26 cellular contexts compared by ENCODE assay signal in genomic region chr15:97940993-97941392, GRCh38. TPM values are rescaled to one million over a fixed set of nuclear protein-coding genes. Genes with fewer than 3 reads are reported as not detected.
DNase-seq lines count a peak whose midpoint lies in the region; ATAC-seq, FAIRE-seq and TF ChIP-seq lines count a peak whose summit lies in the region.
"Had no signal": no experiment of that assay in that cellular context is flagged by ENCODE, and none has a peak within 500 bp of the region (broad histone marks: within the 10 kb centered on the region; RNA-seq: fewer than 3 reads in every experiment).

No MANE protein-coding gene starts in this region.

- ATAC-seq in IMR-90 (ENCODE audit: low read depth) (no peak), pancreas (peak; percentile 78 to 83 (median 82)), upper lobe of right lung (no peak), GM18858 (IDR thresholded peaks at IDR 0.05; ENCODE audit: unreplicated experiment) (no peak)
- ATAC-seq: GM12878 had no signal

- no peaks in the 10 kb centered on the region for H3K9me1 ChIP-seq in IMR-90 (ENCODE audit: insufficient read depth, low read length)

- POLR2A ChIA-PET in HEK293 (lab: Yijun Ruan, JAX) (no interaction called here), IMR-90 (lab: Charles Lee; ENCODE audit: unreplicated experiment) (interaction anchor here (0.5 kb wide), 1 partner anchor 286 kb away, joined by 4 read pairs; no protein-coding TSS in a partner anchor)

- no peak overlapping the region for H3K4me2 ChIP-seq in IMR-90 (ENCODE audit: low read depth, low read length)
- H3K4me2 ChIP-seq: BLaER1 had no signal

- no peak overlapping the region for H3K4ac ChIP-seq in IMR-90 (ENCODE audit: low read depth, low read length)

- no peak overlapping the region for H2BK120ac ChIP-seq in IMR-90 (ENCODE audit: low read depth, low read length)

- H2AK5ac ChIP-seq in IMR-90 (ENCODE audit: low read depth, low read length), result no peak overlapping the region

- H3K4me1 ChIP-seq in HEK293 (ENCODE audit: control insufficient read depth, insufficient read depth, low read length), result no peaks in the 10 kb centered on the region
- H3K4me1 ChIP-seq in IMR-90 (ENCODE audit: control insufficient read depth, insufficient read depth, low read length), result no peaks in the 10 kb centered on the region
- H3K4me1 ChIP-seq in pancreas, result peaks cover 0 to 7% (median 5%) of the 10 kb centered on the region in 3 donors
- H3K4me1 ChIP-seq in upper lobe of right lung, result no peaks in the 10 kb centered on the region
- H3K4me1 ChIP-seq: BE2C had no signal

- H2BK15ac ChIP-seq in IMR-90 (ENCODE audit: low read depth, low read length), result no peak overlapping the region

- no peak overlapping the region for H3K9ac ChIP-seq in IMR-90 (ENCODE audit: low read depth, low read length)
- H3K9ac ChIP-seq: BLaER1 had no signal

- no TSS peak for BruUV-seq in IMR-90 (replicated peaks; lab: Mats Ljungman, UMichigan)

- TF ChIP-seq CTCF in HEK293 (tag by site-specific recombination; IDR thresholded peaks at IDR 0.05) (no peak), IMR-90 (conservative IDR thresholded peaks at IDR 0.05; ENCODE audit: low read depth, low read length) (no peak), pancreas (IDR thresholded peaks at IDR 0.05) (no peak), upper lobe of right lung (IDR thresholded peaks at IDR 0.05) (no peak)

- no peaks in the 10 kb centered on the region for H4K20me1 ChIP-seq in IMR-90 (ENCODE audit: insufficient read depth, low read length)
- H4K20me1 ChIP-seq: BLaER1 had no signal

- H2AFZ ChIP-seq in IMR-90 (replicated peaks; ENCODE audit: low read length, poor library complexity), result no peak overlapping the region

- H4K5ac ChIP-seq in IMR-90 (ENCODE audit: low read depth, low read length), result no peak overlapping the region

- no peaks in the 10 kb centered on the region for H3K79me1 ChIP-seq in IMR-90 (ENCODE audit: low read depth in 1 of 2, low read length in 2 of 2)

- H3K27me3 ChIP-seq in IMR-90 (ENCODE audit: control insufficient read depth, insufficient read depth, low read length) (no peaks in the 10 kb centered on the region), pancreas (no peaks in the 10 kb centered on the region), upper lobe of right lung (no peaks in the 10 kb centered on the region)
- H3K27me3 ChIP-seq: BLaER1 had no signal

- no peak overlapping the region for H4K91ac ChIP-seq in IMR-90 (ENCODE audit: insufficient read depth, low read depth, low read length)

- no peak overlapping the region for H4K8ac ChIP-seq in IMR-90 (ENCODE audit: low read depth in 2 of 2, low read length in 2 of 2)

- H3K36me3 ChIP-seq in HEK293 (ENCODE audit: control insufficient read depth in 2 of 2, insufficient read depth in 1 of 2, low read length in 2 of 2) (no peaks in the 10 kb centered on the region), IMR-90 (ENCODE audit: control insufficient read depth, insufficient read depth, low read length) (no peaks in the 10 kb centered on the region), pancreas (no peaks in the 10 kb centered on the region), upper lobe of right lung (no peaks in the 10 kb centered on the region)
- H3K36me3 ChIP-seq: BE2C, BLaER1 had no signal

- WGBS in IMR-90 (ENCODE audit: extremely low coverage in 2 of 2, insufficient read length in 1 of 2), 2 experiments, result 73% methylated on average over 3 of the region's 4 CpGs; no CpG with 5 or more reads in 1 of the 2 experiments
- 41% methylated on average over 4 of the region's 4 CpGs for WGBS in pancreas, 2 donors

- TF ChIP-seq POLR2A in IMR-90 (IDR thresholded peaks at IDR 0.05; ENCODE audit: low read depth, low read length), result no peak

- no peak overlapping the region for H2BK20ac ChIP-seq in IMR-90 (ENCODE audit: low read depth, low read length)

- intact Hi-C loops in IMR-90 (cut with micrococcal nuclease) (no loop called here), pancreas (cut with DNase I) (no loop called here), upper lobe of right lung (cut with DNase I) (no loop called here)

- FAIRE-seq in pancreas (lab: Jason Lieb, UNC), result no peak
- FAIRE-seq: A204.1, GM12878, GM12892, GM18507, GM19239 had no signal

- no peak overlapping the region for H3K18ac ChIP-seq in IMR-90 (ENCODE audit: low read depth, low read length)

- dilution Hi-C loops in IMR-90 (cut with HindIII; ENCODE audit: low sequenced_read_pairs, unreplicated experiment), result no loop called here

- no peak overlapping the region for H2AK9ac ChIP-seq in IMR-90 (replicated peaks; ENCODE audit: low read depth, low read length, poor library complexity)

- H2BK5ac ChIP-seq in IMR-90 (ENCODE audit: low read depth, low read length, poor library complexity, severe bottlenecking), result no peak overlapping the region

- no peak overlapping the region for H3K56ac ChIP-seq in IMR-90 (ENCODE audit: extremely low read depth, insufficient read depth, low read length)

- DNase-seq in IMR-90, result no peak
- DNase-seq in pancreas, result no peak
- no peak for DNase-seq in upper lobe of right lung
- DNase-seq: 8988T; ACHN; BE2C; C1 segment of cervical spinal cord; CD4-positive, alpha-beta memory T cell; CD4-positive, CD25-positive, alpha-beta regulatory T cell; CD8-positive, alpha-beta memory T cell; COR-L47; DMS 273 treated with DMSO at 0.1 percent for 48 hours; DMS153; DMS53; DMS79; DND-41; EL; GDM1 had no signal

- CTCF ChIA-PET in HEK293 (lab: Yijun Ruan, JAX) (no interaction called here), IMR-90 (lab: Yijun Ruan, JAX) (no interaction called here)

- H3K23ac ChIP-seq in IMR-90 (ENCODE audit: low read depth, low read length), result no peak overlapping the region

- no peak overlapping the region for H3K14ac ChIP-seq in IMR-90 (replicated peaks; ENCODE audit: low read depth, low read length)

- no peak for TF ChIP-seq RAD21 in IMR-90 (IDR thresholded peaks at IDR 0.05; ENCODE audit: low read length)

- H3K27ac ChIP-seq in HEK293 (ENCODE audit: extremely low read depth, low read depth, low read length) (no peak overlapping the region), IMR-90 (ENCODE audit: insufficient read depth, low read length) (no peak overlapping the region), pancreas (peak overlapping the region in 3 of 4 donors; percentile 23 to 55 (median 33)), upper lobe of right lung (no peak overlapping the region)
- H3K27ac ChIP-seq: BLaER1 had no signal

- in situ Hi-C loops in IMR-90 (cut with MboI; ENCODE audit: low sequenced_read_pairs), result no loop called here

- H3K4me3 ChIP-seq in HEK293 (ENCODE audit: low read depth, low read length) (no peak overlapping the region), IMR-90 (ENCODE audit: insufficient read depth, low read depth, low read length) (no peak overlapping the region), pancreas (no peak overlapping the region), upper lobe of right lung (no peak overlapping the region)
- H3K4me3 ChIP-seq: BLaER1, GM12878 had no signal

- H3K9me3 ChIP-seq in HEK293 (ENCODE audit: control insufficient read depth, insufficient read depth, low read depth, low read length) (no peaks in the 10 kb centered on the region), IMR-90 (ENCODE audit: control insufficient read depth, insufficient read depth, low read length) (no peaks in the 10 kb centered on the region; the same call in 1 of the 2 replicates), pancreas (no peaks in the 10 kb centered on the region), upper lobe of right lung (no peaks in the 10 kb centered on the region)
- H3K9me3 ChIP-seq: BE2C had no signal

TF ChIP-seq in HEK293, 187 proteins besides CTCF, POLR2A, EP300 and RAD21:
- TF ChIP-seq ZNF175 (tag by site-specific recombination; IDR thresholded peaks at IDR 0.05) (no peak), AEBP2 (tag by site-specific recombination; IDR thresholded peaks at IDR 0.05; ENCODE audit: borderline replicate concordance) (no peak), SCRT2 (tag by site-specific recombination; IDR thresholded peaks at IDR 0.05) (0 out of 2 replicates have a peak, but pooled peaks have one; percentile 11), ZNF292 (tag by site-specific recombination; IDR thresholded peaks at IDR 0.05; ENCODE audit: borderline replicate concordance, low read depth) (no peak)
TF ChIP-seq in HEK293: peak in this region for 1.

TF ChIP-seq in IMR-90, 13 proteins besides CTCF, POLR2A, EP300 and RAD21:
- TF ChIP-seq CEBPB (IDR thresholded peaks at IDR 0.05; ENCODE audit: low read depth, low read length) (0 out of 2 replicates have a peak, but pooled peaks have one; percentile 29), BHLHE40 (IDR thresholded peaks at IDR 0.05; ENCODE audit: low read depth, low read length) (no peak)

RNA-seq across cellular contexts. Expression of gene ARRDC4, which starts 19.5 kb away (rescaled TPM):
- total RNA-seq in IMR-90 (2012; rRNA removed), result 9.1 and 10.6 TPM in 2 replicates
- 4.0 and 5.3 TPM in 2 replicates for polyA plus RNA-seq in IMR-90 (2012; rRNA removed)
- polyA plus RNA-seq in IMR-90 (2012; cell fraction: cytosol; rRNA removed), result 2.3 and 2.8 TPM in 2 replicates
- 2.0 and 6.0 TPM in 2 replicates for polyA plus RNA-seq in IMR-90 (2012; cell fraction: nucleus; rRNA removed; ENCODE audit: low replicate concordance)
- total RNA-seq in pancreas, result 10 to 100 TPM; 10.8 to 32.7 (median 14.4) TPM
- polyA plus RNA-seq in pancreas, result 10 to 100 TPM; 16.2 to 29.8 TPM
- total RNA-seq in upper lobe of right lung, result 31.6 TPM

Comparison
In these comparisons a context has a peak if more than half of its experiments do, and no peak if none do; other contexts are left out.
1. H3K27ac ChIP-seq: peak in pancreas (3 of 4); none in HEK293 (single experiment), IMR-90 (single experiment) and upper lobe of right lung (single experiment).
2. ATAC-seq: peak in pancreas (4 of 4); none in IMR-90 (single experiment), upper lobe of right lung (single experiment) and GM18858 (single experiment).